22 cellular contexts compared by ENCODE assay signal in the genomic region with DNA sequence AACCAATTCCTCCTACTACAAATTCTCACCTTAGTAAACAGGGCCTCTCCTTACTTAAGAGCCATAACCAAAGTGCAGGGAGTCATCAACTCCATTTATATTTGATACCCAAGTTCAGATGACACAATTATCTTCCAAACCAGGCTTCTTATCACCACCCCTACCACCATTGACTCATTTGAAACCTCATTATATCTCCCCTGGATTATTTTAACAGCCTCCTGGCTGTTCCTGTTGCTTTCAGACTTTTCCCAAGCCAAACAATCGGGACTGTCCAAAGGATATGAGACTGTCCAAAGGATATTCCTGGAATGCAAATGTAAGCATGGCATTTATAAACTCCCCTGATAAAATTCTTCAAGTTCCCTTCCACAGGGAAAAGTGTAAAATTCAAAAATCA.
DNase-seq lines count a peak whose midpoint lies in the region; ATAC-seq, FAIRE-seq and TF ChIP-seq lines count a peak whose summit lies in the region.
"Had no signal": no experiment of that assay in that cellular context is flagged by ENCODE, and none has a peak within 500 bp of the region (broad histone marks: within the 10 kb centered on the region; RNA-seq: fewer than 3 reads in every experiment).

No MANE protein-coding gene starts in this region.

- H3K9ac ChIP-seq in endothelial cell of umbilical vein (replicated peaks; ENCODE audit: extremely low read depth, insufficient read depth, low read length): peak overlapping the region; percentile 38
- no peak overlapping the region for H3K9ac ChIP-seq in mammary epithelial cell (ENCODE audit: insufficient read depth, low read length)
- H3K9ac ChIP-seq: KMS-11 had no signal

- H4K20me1 ChIP-seq in endothelial cell of umbilical vein (replicated peaks; ENCODE audit: control insufficient read depth, extremely low read depth, insufficient read depth, low read length) (no peaks in the 10 kb centered on the region), mammary epithelial cell (ENCODE audit: insufficient read depth, low read length) (no peaks in the 10 kb centered on the region)

- in situ Hi-C loops in mammary epithelial cell (cut with MboI; ENCODE audit: low sequenced_read_pairs in 2 of 2): no loop called here

- H3K9me1 ChIP-seq in endothelial cell of umbilical vein (replicated peaks; ENCODE audit: control insufficient read depth, extremely low read depth, insufficient read depth, low read length): no peaks in the 10 kb centered on the region

- no peaks in the 10 kb centered on the region for H3K36me3 ChIP-seq in right atrium auricular region
- H3K36me3 ChIP-seq in endothelial cell of umbilical vein (ENCODE audit: control insufficient read depth in 2 of 2, extremely low read depth in 1 of 2, insufficient read depth in 2 of 2, low read length in 2 of 2): no peaks in the 10 kb centered on the region
- H3K36me3 ChIP-seq in psoas muscle (ENCODE audit: insufficient read depth in 1 of 2, low read depth in 1 of 2): no peaks in the 10 kb centered on the region
- no peaks in the 10 kb centered on the region for H3K36me3 ChIP-seq in aorta (ENCODE audit: control insufficient read depth in 1 of 2, insufficient read depth in 2 of 2, low read length in 1 of 2)
- H3K36me3 ChIP-seq in mammary epithelial cell (ENCODE audit: insufficient read depth, low read length): no peaks in the 10 kb centered on the region

- H2AFZ ChIP-seq in endothelial cell of umbilical vein (ENCODE audit: low read depth, low read length) (peak overlapping the region; percentile 82), mammary epithelial cell (ENCODE audit: low read depth, low read length) (no peak overlapping the region)

- intact Hi-C loops in right cardiac atrium (cut with DNase I): no loop called here
- intact Hi-C loops in endothelial cell of umbilical vein (cut with micrococcal nuclease): no loop called here
- intact Hi-C loops in psoas muscle (cut with DNase I): no loop called here
- intact Hi-C loops in aorta (cut with DNase I): loop anchor here in 1 of 2 donors (2.0 to 5.0 kb wide), 2 partner anchors 213 to 394 kb away; partner anchors contain the start of gene MAFB
- intact Hi-C loops in mammary epithelial cell (cut with micrococcal nuclease): no loop called here

- WGBS in right cardiac atrium: 20% methylated on average over 1 of the region's 1 CpG
- WGBS in psoas muscle, 3 donors: 4 to 20% (median 8%) methylated on average over 1 of the region's 1 CpG
- 3 to 4% methylated on average over 1 of the region's 1 CpG for WGBS in aorta, 2 donors
- 94% methylated on average over 1 of the region's 1 CpG for WGBS in mammary epithelial cell (ENCODE audit: low coverage, missing lambda C conversion rate)

- CTCF ChIA-PET in endothelial cell of umbilical vein (lab: Charles Lee): interaction anchor here (1.0 kb wide), 1 partner anchor 79 kb away, joined by 3 read pairs; no protein-coding TSS in a partner anchor
- CTCF ChIA-PET in mammary epithelial cell (lab: Charles Lee; ENCODE audit: low non-redundant PET): no interaction called here

- no peaks in the 10 kb centered on the region for H3K79me2 ChIP-seq in endothelial cell of umbilical vein (ENCODE audit: control insufficient read depth, insufficient read depth, low read length)
- H3K79me2 ChIP-seq in mammary epithelial cell (ENCODE audit: insufficient read depth, low read length): no peaks in the 10 kb centered on the region

- TF ChIP-seq POLR2A in endothelial cell of umbilical vein (IDR thresholded peaks at IDR 0.05; ENCODE audit: low read depth, low read length): peak; percentile 71

- dilution Hi-C loops in endothelial cell of umbilical vein (cut with MboI; ENCODE audit: extremely low pct_ligation_motif_present, low sequenced_read_pairs): no loop called here
- dilution Hi-C loops in mammary epithelial cell (cut with HindIII; ENCODE audit: low sequenced_read_pairs): no loop called here

- no TSS peak for BruUV-seq in endothelial cell of umbilical vein (replicated peaks; lab: Mats Ljungman, UMichigan)
- BruUV-seq in mammary epithelial cell (replicated peaks; lab: Mats Ljungman, UMichigan): no TSS peak

- H3K9me3 ChIP-seq in right cardiac atrium (ENCODE audit: control insufficient read depth, low read length) (no peaks in the 10 kb centered on the region), right atrium auricular region (peaks cover 0 to 15% of the 10 kb centered on the region in 2 donors), endothelial cell of umbilical vein (replicated peaks; ENCODE audit: control insufficient read depth, insufficient read depth, low read length) (no peaks in the 10 kb centered on the region), psoas muscle (peaks cover 10% of the 10 kb centered on the region), aorta (ENCODE audit: control insufficient read depth, low read length) (no peaks in the 10 kb centered on the region), mammary epithelial cell (replicated peaks; ENCODE audit: insufficient read depth, low read length) (no peaks in the 10 kb centered on the region)

- POLR2A ChIA-PET in endothelial cell of umbilical vein (lab: Charles Lee): no interaction called here

- H3K27ac ChIP-seq in right cardiac atrium (ENCODE audit: low read length) (no peak overlapping the region), right atrium auricular region (no peak overlapping the region), endothelial cell of umbilical vein (ENCODE audit: insufficient read depth, low read depth, low read length) (peak overlapping the region; percentile 89), psoas muscle (peak overlapping the region; percentile 49), aorta (ENCODE audit: low read depth in 1 of 2, low read length in 2 of 2) (peak overlapping the region; percentile 18 to 82), mammary epithelial cell (ENCODE audit: insufficient read depth, low read depth, low read length) (no peak overlapping the region)
- H3K27ac ChIP-seq: C4-2B, KMS-11 had no signal

- no peak for DNase-seq in right cardiac atrium
- no peak for DNase-seq in right atrium auricular region (ENCODE audit: low spot score)
- DNase-seq in endothelial cell of umbilical vein (ENCODE audit: low read depth, low spot score): peak; percentile 96
- no peak for DNase-seq in psoas muscle
- DNase-seq in aorta: no peak
- no peak for DNase-seq in NCI-H2029 treated with DMSO at 0.1 percent for 48 hours (lab: John Stamatoyannopoulos, UW)
- DNase-seq in DMS114 treated with DMSO at 0.1 percent for 48 hours (lab: John Stamatoyannopoulos, UW; ENCODE audit: unreplicated experiment): no peak
- no peak for DNase-seq in mammary epithelial cell
- DNase-seq: 8988T; AML-193; Calu3; CD8-positive, alpha-beta memory T cell; GDM1; IMR-90; NCI-H1436 treated with DMSO at 0.1 percent for 48 hours; NCI-H1930; NCI-H510A; NK-92 treated with Interleukin-12 subunit alpha and Interleukin-12 subunit beta, amount 100 ng/mL, for 24 hours had no signal

- ATAC-seq in right cardiac atrium: peak; percentile 46 to 72
- ATAC-seq in psoas muscle: no peak
- no peak for ATAC-seq in aorta (ENCODE audit: low FRiP score)
- ATAC-seq: Panc1 had no signal

- H3K4me2 ChIP-seq in endothelial cell of umbilical vein (ENCODE audit: insufficient read depth, low read length): peak overlapping the region; percentile 70
- H3K4me2 ChIP-seq in mammary epithelial cell (ENCODE audit: insufficient read depth, low read depth, low read length): no peak overlapping the region
- H3K4me2 ChIP-seq: KMS-11 had no signal

- H3K4me1 ChIP-seq in right cardiac atrium (ENCODE audit: control insufficient read depth, insufficient read depth, low read length): peaks cover 2% of the 10 kb centered on the region
- peaks cover 0 to 15% of the 10 kb centered on the region in 2 donors for H3K4me1 ChIP-seq in right atrium auricular region
- H3K4me1 ChIP-seq in endothelial cell of umbilical vein (ENCODE audit: control insufficient read depth, extremely low read depth, insufficient read depth, low read length): peaks cover 22% of the 10 kb centered on the region
- peaks cover 23% of the 10 kb centered on the region for H3K4me1 ChIP-seq in psoas muscle
- H3K4me1 ChIP-seq in aorta (ENCODE audit: control insufficient read depth in 1 of 2, insufficient read depth in 2 of 2, low read length in 2 of 2): peaks cover 3 to 10% of the 10 kb centered on the region in 2 donors
- H3K4me1 ChIP-seq in mammary epithelial cell (ENCODE audit: insufficient read depth, low read length): no peaks in the 10 kb centered on the region

- no peak for TF ChIP-seq CTCF in right atrium auricular region (IDR thresholded peaks at IDR 0.05)
- TF ChIP-seq CTCF in endothelial cell of umbilical vein (IDR thresholded peaks at IDR 0.05; ENCODE audit: extremely low read depth in 1 of 2, insufficient read depth in 1 of 2, low read depth in 1 of 2, low read length in 2 of 2): no peak
- no peak for TF ChIP-seq CTCF in psoas muscle (IDR thresholded peaks at IDR 0.05)
- no peak for TF ChIP-seq CTCF in mammary epithelial cell (conservative IDR thresholded peaks at IDR 0.05 in 1 of 2, IDR thresholded peaks at IDR 0.05 in 1 of 2; ENCODE audit: extremely low read depth in 1 of 2, insufficient read depth in 1 of 2, low read depth in 1 of 2, low read length in 2 of 2)

- FAIRE-seq in endothelial cell of umbilical vein (lab: Jason Lieb, UNC): peak; percentile 85
- FAIRE-seq: GM19239 had no signal

- H3K27me3 ChIP-seq in right cardiac atrium (ENCODE audit: control insufficient read depth, insufficient read depth) (no peaks in the 10 kb centered on the region), right atrium auricular region (no peaks in the 10 kb centered on the region), endothelial cell of umbilical vein (ENCODE audit: control insufficient read depth in 2 of 2, insufficient read depth in 2 of 2, low read length in 2 of 2) (no peaks in the 10 kb centered on the region), psoas muscle (ENCODE audit: insufficient read depth in 3 of 3, low read length in 2 of 3) (no peaks in the 10 kb centered on the region), aorta (ENCODE audit: control insufficient read depth in 1 of 2, insufficient read depth in 2 of 2, low read length in 1 of 2) (no peaks in the 10 kb centered on the region), mammary epithelial cell (ENCODE audit: insufficient read depth, low read length) (peaks cover 6% of the 10 kb centered on the region)

- H3K4me3 ChIP-seq in right cardiac atrium (ENCODE audit: low read length) (no peak overlapping the region), right atrium auricular region (no peak overlapping the region), endothelial cell of umbilical vein (replicated peaks in 1 of 3; ENCODE audit: insufficient read depth in 1 of 3, low read depth in 1 of 3, low read length in 3 of 3) (no peak overlapping the region), psoas muscle (no peak overlapping the region), aorta (ENCODE audit: low read length in 2 of 2) (no peak overlapping the region), mammary epithelial cell (replicated peaks in 1 of 3; ENCODE audit: insufficient read depth in 1 of 3, low read depth in 2 of 3, low read length in 3 of 3) (no peak overlapping the region)

TF ChIP-seq in endothelial cell of umbilical vein, 7 proteins besides CTCF, POLR2A, EP300 and RAD21 (continues in another document):
- TF ChIP-seq EZH2 (IDR thresholded peaks at IDR 0.05; ENCODE audit: borderline replicate concordance, low read depth, low read length, severe bottlenecking) (no peak), POLR2AphosphoS5 (IDR thresholded peaks at IDR 0.05; ENCODE audit: insufficient read depth, low read depth, low read length) (peak; percentile 97), MYC (IDR thresholded peaks at IDR 0.05; ENCODE audit: low read depth, low read length) (no peak)

Comparison
In these comparisons a context has a peak if more than half of its experiments do, and no peak if none do; other contexts are left out.
1. ATAC-seq: peak in right cardiac atrium (2 of 2); none in psoas muscle (0 of 4) and aorta (single experiment).
2. H3K27ac ChIP-seq: peak in endothelial cell of umbilical vein (single experiment), psoas muscle (single experiment) and aorta (2 of 2); none in right cardiac atrium (single experiment), right atrium auricular region (0 of 2) and mammary epithelial cell (single experiment).